Comparison of ENCODE assay signal across 21 cellular contexts in genomic region chr2:240053173-240054155, GRCh38. TPM values are rescaled to one million over a fixed set of nuclear protein-coding genes. Genes with fewer than 3 reads are reported as not detected.
A peak's percentile ranks its signal among the peaks of the same experiment; 100 is the strongest.
DNase-seq lines count a peak whose midpoint lies in the region; ATAC-seq and TF ChIP-seq lines count a peak whose summit lies in the region.
"Had no signal": no experiment of that assay in that cellular context is flagged by ENCODE, and none has a peak within 500 bp of the region (broad histone marks: within the 10 kb centered on the region; RNA-seq: fewer than 3 reads in every experiment).

OR6B3 (minus strand) TSS chr2:240053521.

- H3K14ac ChIP-seq in H9 (ENCODE audit: insufficient read depth, low read length) = no peak within 1 kb of the TSS
- H3K14ac ChIP-seq in neuronal stem cell (ENCODE audit: low read length) = peak within 1 kb of the TSS; percentile 33

- H3K4me1 Mint-ChIP-seq in H9 = peaks cover 0 to 3% of the 10 kb centered on the region in 2 experiments; a peak in 2 of 4 replicates
- H3K4me1 Mint-ChIP-seq: CD4-positive, alpha-beta memory T cell had no signal

- H3K9me2 ChIP-seq in MM.1S (replicated peaks; ENCODE audit: insufficient read depth, low read length) = no peaks in the 10 kb centered on the region

- no peak within 1 kb of the TSS for H3K4me2 ChIP-seq in H9 (ENCODE audit: insufficient read depth, insufficient read length, low read length)
- H3K4me2 ChIP-seq in MM.1S (ENCODE audit: low read depth, low read length) = peak within 1 kb of the TSS; percentile 21; the same call in 1 of the 2 replicates
- no peak within 1 kb of the TSS for H3K4me2 ChIP-seq in neuronal stem cell (ENCODE audit: insufficient read depth, low read length, poor library complexity, severe bottlenecking)
- H3K4me2 ChIP-seq: BLaER1 treated with 17β-estradiol and CSF1 and Interleukin-3, amounts not matched to agents 10 nM and 100 nM had no signal

- ATAC-seq in upper lobe of right lung = no peak

- H3K4me3 Mint-ChIP-seq in H9 = no peak within 1 kb of the TSS

- no peaks in the 10 kb centered on the region for H3K4me1 ChIP-seq in H9 (ENCODE audit: insufficient read depth, low read length)
- no peaks in the 10 kb centered on the region for H3K4me1 ChIP-seq in MM.1S (ENCODE audit: low read length)
- no peaks in the 10 kb centered on the region for H3K4me1 ChIP-seq in neuronal stem cell (ENCODE audit: control insufficient read depth in 2 of 2, insufficient read depth in 1 of 2, low read depth in 1 of 2, low read length in 2 of 2)
- no peaks in the 10 kb centered on the region for H3K4me1 ChIP-seq in upper lobe of right lung
- H3K4me1 ChIP-seq: Caco-2, SJCRH30 had no signal

- H4K91ac ChIP-seq in H9 (ENCODE audit: insufficient read length, low read depth, low read length) (no peak within 1 kb of the TSS), neuronal stem cell (ENCODE audit: low read depth, low read length, poor library complexity) (no peak within 1 kb of the TSS)

- DNase-seq in H9 (no peak), MM.1S (no peak), caudate nucleus (lab: John Stamatoyannopoulos, UW) (no peak), neuronal stem cell (ENCODE audit: low spot score) (no peak), pons (ENCODE audit: low spot score) (no peak), GM10266 (ENCODE audit: extremely low spot score) (no peak), upper lobe of right lung (no peak)
- DNase-seq: ACHN; Caco-2; CD4-positive, alpha-beta memory T cell; GDM1; KBM-7; NCI-H1092; NCI-H146; NCI-H2029; NCI-H2171; NCI-H524 treated with DMSO at 0.1 percent for 48 hours; NCI-H82; SJCRH30 had no signal

- H3K27me3 Mint-ChIP-seq in H9 (ENCODE audit: low read depth) = peaks cover 55% of the 10 kb centered on the region

- peaks cover 2% of the 10 kb centered on the region; the same call in 1 of the 2 replicates for H3K27me3 ChIP-seq in H9 (ENCODE audit: insufficient read depth, low read length)
- peaks cover 92% of the 10 kb centered on the region for H3K27me3 ChIP-seq in MM.1S (replicated peaks; ENCODE audit: insufficient read depth, low read length)
- peaks cover 0 to 78% (median 2%) of the 10 kb centered on the region in 3 experiments for H3K27me3 ChIP-seq in neuronal stem cell (ENCODE audit: control insufficient read depth in 3 of 3, insufficient read depth in 3 of 3, low read depth in 1 of 3, low read length in 3 of 3)
- peaks cover 29% of the 10 kb centered on the region for H3K27me3 ChIP-seq in upper lobe of right lung
- H3K27me3 ChIP-seq: BLaER1 treated with 17β-estradiol and CSF1 and Interleukin-3, amounts not matched to agents 10 nM and 100 nM had no signal

- H3K27ac ChIP-seq in H9 (ENCODE audit: insufficient read length, low read depth, low read length) = no peak within 1 kb of the TSS
- no peak within 1 kb of the TSS for H3K27ac ChIP-seq in MM.1S (ENCODE audit: low read length)
- peak within 1 kb of the TSS; percentile 81 for H3K27ac ChIP-seq in caudate nucleus (ENCODE audit: low read depth, low read length)
- no peak within 1 kb of the TSS for H3K27ac ChIP-seq in neuronal stem cell (replicated peaks; ENCODE audit: low read length)
- no peak within 1 kb of the TSS for H3K27ac ChIP-seq in upper lobe of right lung
- H3K27ac ChIP-seq: BLaER1 treated with 17β-estradiol and CSF1 and Interleukin-3, amounts not matched to agents 10 nM and 100 nM; SJCRH30 had no signal

- no peaks in the 10 kb centered on the region for H4K20me1 ChIP-seq in H9 (ENCODE audit: control insufficient read depth, insufficient read depth, insufficient read length)
- no peaks in the 10 kb centered on the region for H4K20me1 ChIP-seq in MM.1S (ENCODE audit: insufficient read depth, low read length)
- H4K20me1 ChIP-seq: BLaER1 treated with 17β-estradiol and CSF1 and Interleukin-3, amounts not matched to agents 10 nM and 100 nM had no signal

- H3K23me2 ChIP-seq in H9 (ENCODE audit: insufficient read length, low read depth, low read length, poor library complexity, severe bottlenecking) = no peaks in the 10 kb centered on the region

- no peaks in the 10 kb centered on the region for H3K36me3 Mint-ChIP-seq in H9 (ENCODE audit: insufficient read depth in 1 of 3, low read depth in 3 of 3)
- H3K36me3 Mint-ChIP-seq: CD4-positive, alpha-beta memory T cell had no signal

- no peak within 1 kb of the TSS for H4K5ac ChIP-seq in H9 (ENCODE audit: insufficient read length, low read depth, low read length)

- intact Hi-C loops in upper lobe of right lung (cut with DNase I) = no loop called here

- H3K9ac ChIP-seq in H9 (ENCODE audit: extremely low read depth, insufficient read length, low read length) = no peak within 1 kb of the TSS
- H3K9ac ChIP-seq in MM.1S (ENCODE audit: low read length) = no peak within 1 kb of the TSS
- peak within 1 kb of the TSS; percentile 64 for H3K9ac ChIP-seq in neuronal stem cell (ENCODE audit: low read depth, low read length, poor library complexity)
- H3K9ac ChIP-seq: BLaER1 treated with 17β-estradiol and CSF1 and Interleukin-3, amounts not matched to agents 10 nM and 100 nM had no signal

- no peak for TF ChIP-seq CTCF in H9 (conservative IDR thresholded peaks at IDR 0.05)
- no peak for TF ChIP-seq CTCF in MM.1S (IDR thresholded peaks at IDR 0.05; ENCODE audit: low read length)
- TF ChIP-seq CTCF in GM10266 (IDR thresholded peaks at IDR 0.05; ENCODE audit: control insufficient read depth, insufficient read depth, low read depth, missing control alignments) = no peak
- no peak for TF ChIP-seq CTCF in upper lobe of right lung (IDR thresholded peaks at IDR 0.05)

- H3K23ac ChIP-seq in H9 (ENCODE audit: insufficient read length, low read depth, low read length) (no peak within 1 kb of the TSS), neuronal stem cell (ENCODE audit: low read depth, low read length, poor library complexity) (peak within 1 kb of the TSS; percentile 13)

- H3K18ac ChIP-seq in H9 (ENCODE audit: insufficient read length, low read depth, low read length) = no peak within 1 kb of the TSS
- peak within 1 kb of the TSS; percentile 44 for H3K18ac ChIP-seq in neuronal stem cell (ENCODE audit: low read length)

- H3K79me1 ChIP-seq in H9 (ENCODE audit: insufficient read depth, low read depth, low read length, poor library complexity, severe bottlenecking) (no peaks in the 10 kb centered on the region), neuronal stem cell (ENCODE audit: low read depth, low read length) (no peaks in the 10 kb centered on the region)

- no CpG with 5 or more reads among the region's 28 CpGs for WGBS in H9 (ENCODE audit: extremely low coverage, insufficient read length, low lambda C conversion rate)
- WGBS in neuronal stem cell (ENCODE audit: extremely low coverage in 2 of 2, insufficient read length in 2 of 2, insufficient replicate concordance in 1 of 2), 2 donors = no CpG with 5 or more reads among the region's 28 CpGs

- H2BK12ac ChIP-seq in H9 (ENCODE audit: insufficient read length, low read depth, low read length) = no peak within 1 kb of the TSS
- no peak within 1 kb of the TSS for H2BK12ac ChIP-seq in neuronal stem cell (ENCODE audit: low read length)

- no peaks in the 10 kb centered on the region for H3K9me3 ChIP-seq in H9 (ENCODE audit: control insufficient read depth, low read depth, low read length)
- H3K9me3 ChIP-seq in MM.1S (replicated peaks; ENCODE audit: insufficient read depth, low read length) = no peaks in the 10 kb centered on the region
- no peaks in the 10 kb centered on the region for H3K9me3 ChIP-seq in neuronal stem cell (replicated peaks in 1 of 2; ENCODE audit: control insufficient read depth in 2 of 2, insufficient read depth in 1 of 2, low read depth in 1 of 2, low read length in 2 of 2)
- no peaks in the 10 kb centered on the region for H3K9me3 ChIP-seq in upper lobe of right lung
- H3K9me3 ChIP-seq: BLaER1 treated with 17β-estradiol and CSF1 and Interleukin-3, amounts not matched to agents 10 nM and 100 nM; Caco-2; SJCRH30 had no signal

- H3K4ac ChIP-seq in H9 (ENCODE audit: low read depth, low read length) (no peak within 1 kb of the TSS), neuronal stem cell (ENCODE audit: low read length) (no peak within 1 kb of the TSS)

- H2AK5ac ChIP-seq in H9 (ENCODE audit: insufficient read length, low read length) = no peak within 1 kb of the TSS
- peak within 1 kb of the TSS; percentile 40 for H2AK5ac ChIP-seq in neuronal stem cell (ENCODE audit: low read depth, low read length)

- H2BK20ac ChIP-seq in H9 (ENCODE audit: low read depth, low read length, poor library complexity, severe bottlenecking) = no peak within 1 kb of the TSS

- H3F3A ChIP-seq in MM.1S (ENCODE audit: insufficient read depth, low read length) = no peaks in the 10 kb centered on the region

- H2BK120ac ChIP-seq in H9 (ENCODE audit: low read depth, low read length, poor library complexity, severe bottlenecking) (no peak within 1 kb of the TSS), neuronal stem cell (ENCODE audit: low read depth, low read length) (peak within 1 kb of the TSS; percentile 49)

- H2BK15ac ChIP-seq in H9 (ENCODE audit: low read depth, low read length) (no peak within 1 kb of the TSS), neuronal stem cell (ENCODE audit: low read length) (no peak within 1 kb of the TSS)

- H3K36me3 ChIP-seq in MM.1S (replicated peaks; ENCODE audit: insufficient read depth, low read length) (no peaks in the 10 kb centered on the region), neuronal stem cell (replicated peaks in 1 of 2; ENCODE audit: control insufficient read depth in 2 of 2, insufficient read depth in 2 of 2, low read length in 2 of 2) (no peaks in the 10 kb centered on the region), upper lobe of right lung (no peaks in the 10 kb centered on the region)
- H3K36me3 ChIP-seq: BLaER1 treated with 17β-estradiol and CSF1 and Interleukin-3, amounts not matched to agents 10 nM and 100 nM; SJCRH30 had no signal

- H2AFZ ChIP-seq in H9 (ENCODE audit: low read length) (no peak within 1 kb of the TSS), MM.1S (ENCODE audit: low read length) (no peak within 1 kb of the TSS), neuronal stem cell (ENCODE audit: low read length) (no peak within 1 kb of the TSS)

- H3T11ph ChIP-seq in H9 (ENCODE audit: low read length) = no peak within 1 kb of the TSS

- no peaks in the 10 kb centered on the region for H3K79me2 ChIP-seq in H9 (ENCODE audit: insufficient read depth, low read length)
- no peaks in the 10 kb centered on the region for H3K79me2 ChIP-seq in MM.1S (ENCODE audit: low read length)

- peak within 1 kb of the TSS in 1 of 3 experiments; percentile 4; a peak in 1 of 7 replicates for H3K27ac Mint-ChIP-seq in H9
- H3K27ac Mint-ChIP-seq: CD4-positive, alpha-beta memory T cell had no signal

- H3K56ac ChIP-seq in H9 (ENCODE audit: insufficient read length, low read depth, low read length) = no peak within 1 kb of the TSS

- H3K9me3 Mint-ChIP-seq in H9 = no peaks in the 10 kb centered on the region
- H3K9me3 Mint-ChIP-seq: CD4-positive, alpha-beta memory T cell had no signal

- H2BK5ac ChIP-seq in H9 (ENCODE audit: insufficient read length, low read length) (no peak within 1 kb of the TSS), neuronal stem cell (ENCODE audit: low read length) (no peak within 1 kb of the TSS)

- H3K4me3 ChIP-seq in MM.1S (ENCODE audit: low read length) = no peak within 1 kb of the TSS
- peak within 1 kb of the TSS in 1 of 2 donors; percentile 59 for H3K4me3 ChIP-seq in neuronal stem cell (ENCODE audit: low read length in 2 of 2)
- H3K4me3 ChIP-seq in upper lobe of right lung = no peak within 1 kb of the TSS
- H3K4me3 ChIP-seq: BLaER1 treated with 17β-estradiol and CSF1 and Interleukin-3, amounts not matched to agents 10 nM and 100 nM; SJCRH30 had no signal

- H4K8ac ChIP-seq in H9 (replicated peaks; ENCODE audit: insufficient read length, low read depth, low read length) = peak within 1 kb of the TSS; percentile 32
- no peak within 1 kb of the TSS for H4K8ac ChIP-seq in neuronal stem cell (ENCODE audit: low read depth, low read length)

RNA-seq across cellular contexts. Expression of gene OR6B3, which starts in this region (rescaled TPM):
- not detected in 2 replicates for total RNA-seq in H9 (2021)
- not detected for polyA plus RNA-seq in neuronal stem cell (2013, experiment 1 of 2)
- not detected for polyA plus RNA-seq in neuronal stem cell (2013, experiment 2 of 2)
- total RNA-seq in upper lobe of right lung = not detected
- total RNA-seq: Caco-2; CD4-positive, alpha-beta memory T cell; H4; SJCRH30 had no signal
- polyA plus RNA-seq: CD4-positive, alpha-beta memory T cell had no signal
